In the genomic region with DNA sequence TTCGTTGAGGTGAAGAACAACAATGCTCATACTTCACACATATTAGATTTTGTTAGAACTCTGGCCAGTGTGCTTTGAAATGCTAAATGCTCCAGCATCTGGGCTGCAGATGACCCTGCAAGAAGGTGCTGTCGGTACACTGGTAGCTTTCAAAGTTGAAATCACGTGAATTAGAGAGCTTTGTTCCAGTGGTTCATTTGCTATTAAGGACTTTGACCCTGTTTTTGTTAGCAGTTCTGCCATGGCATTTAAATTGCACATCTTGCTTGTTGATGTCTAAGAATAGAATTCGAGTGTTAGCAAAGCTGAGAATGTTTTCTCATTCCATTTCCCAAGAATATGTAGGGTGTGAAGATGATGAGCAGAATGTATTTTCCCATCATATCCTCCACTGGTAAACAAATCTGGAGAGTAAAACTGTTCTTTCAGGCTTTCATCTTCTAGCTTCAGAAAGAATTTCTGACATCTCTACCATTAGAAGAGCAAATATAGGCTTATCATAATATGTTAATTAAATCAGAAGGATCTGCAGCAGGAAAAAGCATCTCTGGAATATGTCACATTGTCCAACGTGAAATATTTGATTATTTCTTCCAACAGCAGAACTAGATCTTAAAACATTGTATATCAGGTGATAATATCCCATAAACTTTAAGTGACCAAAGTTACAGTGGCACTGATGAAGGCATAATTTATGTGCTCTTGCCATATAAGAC, we compare ENCODE assay signal across 16 cellular contexts.
"Had no signal": no experiment of that assay in that cellular context is flagged by ENCODE, and none has a peak within 500 bp of the region (broad histone marks: within the 10 kb centered on the region; RNA-seq: fewer than 3 reads in every experiment).

No MANE protein-coding gene starts in this region.

- H3K4me1 ChIP-seq: breast epithelium had no signal

- H3K27ac ChIP-seq: breast epithelium, gastrocnemius medialis, ovary had no signal

- H3K4me3 Mint-ChIP-seq: activated CD8-positive, alpha-beta memory T cell treated with anti-CD3 and anti-CD28 coated beads, Interleukin-2, amount 10 ng/mL, durations not matched to agents 7 days and 5 days; activated naive CD4-positive, alpha-beta T cell treated with anti-CD3 and anti-CD28 coated beads, Interleukin-2, amount 50 U/mL, for 24 hours; activated T-cell treated with anti-CD3 and anti-CD28 coated beads, Interleukin-2, amount 50 U/mL, for 24 hours; memory B cell; neural crest cell; stimulated activated effector memory CD8-positive, alpha-beta T cell treated with anti-CD3 and anti-CD28 coated beads, Interleukin-12 subunit alpha, Interleukin-12 subunit beta, amount 100 ng/mL, for 72 hours had no signal

- H3K36me3 ChIP-seq: breast epithelium, gastrocnemius medialis, ovary had no signal

- H3K27ac Mint-ChIP-seq: activated CD8-positive, alpha-beta memory T cell treated with anti-CD3 and anti-CD28 coated beads, Interleukin-2, amount 10 ng/mL, durations not matched to agents 7 days and 5 days; activated naive CD4-positive, alpha-beta T cell treated with anti-CD3 and anti-CD28 coated beads, Interleukin-2, amount 50 U/mL, for 24 hours; activated T-cell treated with anti-CD3 and anti-CD28 coated beads, Interleukin-2, amount 50 U/mL, for 24 hours; memory B cell; stimulated activated effector memory CD8-positive, alpha-beta T cell treated with anti-CD3 and anti-CD28 coated beads, Interleukin-12 subunit alpha, Interleukin-12 subunit beta, amount 100 ng/mL, for 72 hours had no signal

- DNase-seq: activated CD4-positive, alpha-beta T cell treated with anti-CD3 and anti-CD28 coated beads, Interleukin-2, amount 50 U/mL, for 48 hours; activated CD4-positive, CD25-positive, alpha-beta regulatory T cell; activated CD8-positive, alpha-beta memory T cell treated with anti-CD3 and anti-CD28 coated beads, Interleukin-2, amount 10 ng/mL, durations not matched to agents 7 days and 5 days; activated effector memory CD4-positive, alpha-beta T cell treated with Interleukin-2 at 50 U/mL for 16 hours; activated T-cell treated with anti-CD3 and anti-CD28 coated beads, Interleukin-2, amount 50 U/mL, for 24 hours; anterior cingulate cortex; gastrocnemius medialis; hypothalamus; ovary; SHP77; trophoblast cell had no signal

- H3K4me1 Mint-ChIP-seq: activated CD8-positive, alpha-beta memory T cell treated with anti-CD3 and anti-CD28 coated beads, Interleukin-2, amount 10 ng/mL, durations not matched to agents 7 days and 5 days; activated naive CD4-positive, alpha-beta T cell treated with anti-CD3 and anti-CD28 coated beads, Interleukin-2, amount 50 U/mL, for 24 hours; memory B cell; stimulated activated effector memory CD8-positive, alpha-beta T cell treated with anti-CD3 and anti-CD28 coated beads, Interleukin-12 subunit alpha, Interleukin-12 subunit beta, amount 100 ng/mL, for 72 hours had no signal

- H3K9me3 ChIP-seq: breast epithelium, gastrocnemius medialis, ovary had no signal

- H3K4me3 ChIP-seq: breast epithelium, gastrocnemius medialis, ovary had no signal

- H3K9me3 Mint-ChIP-seq: activated naive CD4-positive, alpha-beta T cell treated with anti-CD3 and anti-CD28 coated beads, Interleukin-2, amount 50 U/mL, for 24 hours; activated T-cell treated with anti-CD3 and anti-CD28 coated beads, Interleukin-2, amount 50 U/mL, for 24 hours; stimulated activated effector memory CD8-positive, alpha-beta T cell treated with anti-CD3 and anti-CD28 coated beads, Interleukin-12 subunit alpha, Interleukin-12 subunit beta, amount 100 ng/mL, for 72 hours had no signal

- H3K27me3 Mint-ChIP-seq: activated CD8-positive, alpha-beta memory T cell treated with anti-CD3 and anti-CD28 coated beads, Interleukin-2, amount 10 ng/mL, durations not matched to agents 7 days and 5 days; activated naive CD4-positive, alpha-beta T cell treated with anti-CD3 and anti-CD28 coated beads, Interleukin-2, amount 50 U/mL, for 24 hours; activated T-cell treated with anti-CD3 and anti-CD28 coated beads, Interleukin-2, amount 50 U/mL, for 24 hours; memory B cell had no signal

- ATAC-seq: activated CD8-positive, alpha-beta memory T cell treated with anti-CD3 and anti-CD28 coated beads, Interleukin-2, amount 10 ng/mL, durations not matched to agents 7 days and 5 days; gastrocnemius medialis; stimulated activated effector memory CD8-positive, alpha-beta T cell treated with anti-CD3 and anti-CD28 coated beads, Interleukin-12 subunit alpha, Interleukin-12 subunit beta, amount 100 ng/mL, for 72 hours had no signal

- H3K27me3 ChIP-seq: breast epithelium, gastrocnemius medialis, ovary had no signal

- H3K36me3 Mint-ChIP-seq: activated CD8-positive, alpha-beta memory T cell treated with anti-CD3 and anti-CD28 coated beads, Interleukin-2, amount 10 ng/mL, durations not matched to agents 7 days and 5 days; activated naive CD4-positive, alpha-beta T cell treated with anti-CD3 and anti-CD28 coated beads, Interleukin-2, amount 50 U/mL, for 24 hours; memory B cell; stimulated activated effector memory CD8-positive, alpha-beta T cell treated with anti-CD3 and anti-CD28 coated beads, Interleukin-12 subunit alpha, Interleukin-12 subunit beta, amount 100 ng/mL, for 72 hours had no signal
